Comparison of ENCODE assay signal across 22 cellular contexts in genomic region chr15:67370206-67370954, GRCh38.
"Had no signal": no experiment of that assay in that cellular context is flagged by ENCODE, and none has a peak within 500 bp of the region (broad histone marks: within the 10 kb centered on the region; RNA-seq: fewer than 3 reads in every experiment).

No MANE protein-coding gene starts in this region.

- H3K36me3 ChIP-seq: esophagus squamous epithelium, spleen, tibial nerve, upper lobe of right lung had no signal

- H3K4me3 ChIP-seq: esophagus squamous epithelium, psoas muscle, spleen, testis, tibial nerve, upper lobe of right lung had no signal

- H3K4me1 ChIP-seq: esophagus squamous epithelium, foreskin keratinocyte, psoas muscle, spleen, testis, tibial nerve, upper lobe of right lung had no signal

- H3K9me3 ChIP-seq: esophagus squamous epithelium, psoas muscle, spleen, testis, tibial nerve, upper lobe of right lung had no signal

- FAIRE-seq: colon had no signal

- H3K27me3 ChIP-seq: esophagus squamous epithelium, spleen, testis, tibial nerve, upper lobe of right lung had no signal

- DNase-seq: effector memory CD8-positive, alpha-beta T cell; esophagus squamous epithelium; foreskin keratinocyte; immature natural killer cell; left colon; mammary epithelial cell; naive thymus-derived CD4-positive, alpha-beta T cell; nephron progenitor cell; psoas muscle; retina; spleen; stimulated activated CD4-positive, alpha-beta T cell treated with anti-CD3 and anti-CD28 coated beads, Interleukin-15, amount 100 ng/mL, for 24 hours; stimulated activated CD4-positive, alpha-beta T cell treated with anti-CD3 and anti-CD28 coated beads, Interleukin-1b, Interleukin-23, amount 100 ng/mL, for 48 hours; stimulated activated CD4-positive, alpha-beta T cell treated with anti-CD3 and anti-CD28 coated beads, Interleukin-4, amount 100 ng/mL, for 24 hours; stimulated activated naive CD8-positive, alpha-beta T cell treated with anti-CD3 and anti-CD28 coated beads, Interleukin-15, amount 100 ng/mL, for 72 hours; testis; upper lobe of right lung had no signal

- ATAC-seq: effector memory CD8-positive, alpha-beta T cell; foreskin keratinocyte; left colon; naive thymus-derived CD4-positive, alpha-beta T cell; psoas muscle; sciatic nerve; stimulated activated memory B cell treated with anti-CD40 and anti-IgM and Interleukin-4, amounts not matched to agents 10 μg/mL and 1 μg/mL and 100 μg/mL, for 72 hours; stimulated activated naive CD8-positive, alpha-beta T cell treated with anti-CD3 and anti-CD28 coated beads, Interleukin-15, amount 100 ng/mL, for 72 hours; upper lobe of right lung had no signal

- H3K27ac ChIP-seq: epithelial cell of prostate, esophagus squamous epithelium, foreskin keratinocyte, psoas muscle, spleen, testis, tibial nerve, upper lobe of right lung had no signal
